In genomic region chr18:50190926-50191325, GRCh38 we compare ENCODE assay signal across 14 cellular contexts. TPM values are rescaled to one million over a fixed set of nuclear protein-coding genes. Genes with fewer than 3 reads are reported as not detected.
DNase-seq lines count a peak whose midpoint lies in the region; ATAC-seq and TF ChIP-seq lines count a peak whose summit lies in the region.
"Had no signal": no experiment of that assay in that cellular context is flagged by ENCODE, and none has a peak within 500 bp of the region (broad histone marks: within the 10 kb centered on the region; RNA-seq: fewer than 3 reads in every experiment).

No MANE protein-coding gene starts in this region.

- H3K27me3 ChIP-seq in smooth muscle cell (ENCODE audit: low read depth): peaks cover 81% of the 10 kb centered on the region

- peak overlapping the region; percentile 70 for H3K27ac ChIP-seq in smooth muscle cell (ENCODE audit: low read depth)
- H3K27ac ChIP-seq: BLaER1 had no signal

- H3K4me1 ChIP-seq in smooth muscle cell (ENCODE audit: low read depth): peaks cover 9% of the 10 kb centered on the region

- H3K4me3 ChIP-seq in fibroblast of mammary gland (ENCODE audit: control insufficient read depth, low read depth, low read length) (no peak overlapping the region), smooth muscle cell (no peak overlapping the region)
- H3K4me3 ChIP-seq: BLaER1 had no signal

- DNase-seq in NCI-H226 (peak; percentile 42), astrocyte of the hippocampus (ENCODE audit: low read depth, low spot score) (peak; percentile 15), fibroblast of mammary gland (ENCODE audit: low read depth) (peak; percentile 4), smooth muscle cell (lab: John Stamatoyannopoulos, UW; ENCODE audit: unreplicated experiment) (no peak), GM19238 (ENCODE audit: insufficient read length, low spot score) (no peak), GDM1 (lab: John Stamatoyannopoulos, UW) (no peak)
- DNase-seq: CD4-positive, alpha-beta memory T cell; EL; GOT3; NCI-H1694 treated with DMSO at 0.1 percent for 48 hours; NCI-H510A treated with DMSO at 0.1 percent for 48 hours; NCI-H82 had no signal

- H3K9ac ChIP-seq in smooth muscle cell (ENCODE audit: low read depth): peak overlapping the region; percentile 41
- H3K9ac ChIP-seq: BLaER1 had no signal

- H3K79me2 ChIP-seq in smooth muscle cell (ENCODE audit: low read depth): no peaks in the 10 kb centered on the region

- no peaks in the 10 kb centered on the region for H3F3A ChIP-seq in smooth muscle cell (ENCODE audit: low read depth)

- 41% methylated on average over 1 of the region's 1 CpG for WGBS in smooth muscle cell (ENCODE audit: low lambda C conversion rate)

- no peak overlapping the region for H2AFZ ChIP-seq in smooth muscle cell (ENCODE audit: low read depth)

- no peaks in the 10 kb centered on the region for H3K36me3 ChIP-seq in smooth muscle cell (ENCODE audit: low read depth)
- H3K36me3 ChIP-seq: BLaER1 had no signal

- no peak for TF ChIP-seq CTCF in fibroblast of mammary gland (conservative IDR thresholded peaks at IDR 0.05; ENCODE audit: control insufficient read depth, insufficient read depth, low read depth, low read length)
- TF ChIP-seq CTCF in smooth muscle cell (IDR thresholded peaks at IDR 0.05; ENCODE audit: borderline replicate concordance, insufficient read depth, poor library complexity, severe bottlenecking): no peak

- no peaks in the 10 kb centered on the region for H3K9me3 ChIP-seq in smooth muscle cell (replicated peaks; ENCODE audit: low read depth)

- ATAC-seq in HG02759 (IDR thresholded peaks at IDR 0.05; ENCODE audit: unreplicated experiment): no peak

- H3K4me2 ChIP-seq in smooth muscle cell: no peak overlapping the region
- H3K4me2 ChIP-seq: BLaER1 had no signal

- no peaks in the 10 kb centered on the region for H4K20me1 ChIP-seq in smooth muscle cell (ENCODE audit: low read depth)

RNA-seq across cellular contexts. Expression of gene MYO5B, which starts 4.0 kb away (rescaled TPM):
- total RNA-seq in smooth muscle cell: 11.2 and 25.3 TPM in 2 replicates
- polyA plus RNA-seq in smooth muscle cell: 1.7 and 8.2 TPM in 2 replicates
- total RNA-seq: CD4-positive, alpha-beta memory T cell had no signal

Comparison
In these comparisons a context has a peak if more than half of its experiments do, and no peak if none do; other contexts are left out.
1. DNase-seq: peak in NCI-H226 (single experiment), astrocyte of the hippocampus (single experiment) and fibroblast of mammary gland (single experiment); none in smooth muscle cell (single experiment), GM19238 (single experiment) and GDM1 (single experiment).